25 cellular contexts compared by ENCODE assay signal in the genomic region with DNA sequence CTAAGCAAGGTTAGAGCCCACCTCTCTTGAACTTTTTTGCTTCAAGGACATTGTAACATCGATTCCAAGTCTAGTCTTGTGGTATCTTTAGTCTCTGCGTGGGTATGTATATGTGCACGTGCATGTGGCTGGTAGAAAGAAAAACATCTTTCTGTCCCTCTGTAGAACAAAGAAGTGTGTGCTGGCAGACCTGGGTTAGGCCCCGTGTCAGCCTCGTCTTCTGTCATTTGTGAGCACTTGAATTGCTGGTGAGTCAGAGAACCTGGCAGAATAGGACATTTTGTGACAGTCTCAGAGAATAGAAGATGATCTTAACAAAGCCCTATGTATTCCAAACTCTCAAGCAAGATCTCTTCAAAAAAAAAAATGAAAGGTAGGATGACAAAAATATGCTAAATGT.
"Had no signal": no experiment of that assay in that cellular context is flagged by ENCODE, and none has a peak within 500 bp of the region (broad histone marks: within the 10 kb centered on the region; RNA-seq: fewer than 3 reads in every experiment).

No MANE protein-coding gene starts in this region.

- FAIRE-seq: pancreas, small intestine had no signal

- ATAC-seq: naive thymus-derived CD4-positive, alpha-beta T cell; natural killer cell; pancreas; right cardiac atrium; right lobe of liver; stimulated activated effector memory CD8-positive, alpha-beta T cell treated with anti-CD3 and anti-CD28 coated beads, Interleukin-12 subunit alpha, Interleukin-12 subunit beta, amount 100 ng/mL, for 72 hours; stimulated activated naive B cell treated with anti-CD40 and anti-IgM and Interleukin-4, amounts not matched to agents 10 μg/mL and 1 μg/mL and 100 μg/mL, for 72 hours; upper lobe of right lung had no signal

- H3K4me3 ChIP-seq: pancreas, prostate gland, right lobe of liver, sigmoid colon, stomach, thoracic aorta, thyroid gland, tibial nerve, upper lobe of right lung, uterus had no signal

- H3K9me3 ChIP-seq: neutrophil, pancreas, prostate gland, right lobe of liver, sigmoid colon, thoracic aorta, thyroid gland, upper lobe of right lung, uterus had no signal

- H3K36me3 Mint-ChIP-seq: naive thymus-derived CD4-positive, alpha-beta T cell; natural killer cell; stimulated activated effector memory CD8-positive, alpha-beta T cell treated with anti-CD3 and anti-CD28 coated beads, Interleukin-12 subunit alpha, Interleukin-12 subunit beta, amount 100 ng/mL, for 72 hours; stimulated activated naive B cell treated with anti-CD40 and anti-IgM and Interleukin-4, amounts not matched to agents 10 μg/mL and 1 μg/mL and 100 μg/mL, for 72 hours; type B pancreatic cell had no signal

- H3K27me3 ChIP-seq: neutrophil, pancreas, right lobe of liver, sigmoid colon, stomach, thyroid gland, tibial nerve, upper lobe of right lung, uterus had no signal

- H3K27ac Mint-ChIP-seq: naive thymus-derived CD4-positive, alpha-beta T cell; natural killer cell; nephron; stimulated activated effector memory CD8-positive, alpha-beta T cell treated with anti-CD3 and anti-CD28 coated beads, Interleukin-12 subunit alpha, Interleukin-12 subunit beta, amount 100 ng/mL, for 72 hours; stimulated activated naive B cell treated with anti-CD40 and anti-IgM and Interleukin-4, amounts not matched to agents 10 μg/mL and 1 μg/mL and 100 μg/mL, for 72 hours; stimulated activated naive CD8-positive, alpha-beta T cell treated with anti-CD3 and anti-CD28 coated beads, Interleukin-15, Interleukin-2, amounts not matched to agents 100 ng/mL and 50 ng/mL, for 24 hours; type B pancreatic cell had no signal

- H3K4me1 ChIP-seq: pancreas, prostate gland, right lobe of liver, stomach, thyroid gland, tibial nerve, upper lobe of right lung, uterus had no signal

- H3K9me3 Mint-ChIP-seq: natural killer cell; nephron; stimulated activated effector memory CD8-positive, alpha-beta T cell treated with anti-CD3 and anti-CD28 coated beads, Interleukin-12 subunit alpha, Interleukin-12 subunit beta, amount 100 ng/mL, for 72 hours; stimulated activated naive CD8-positive, alpha-beta T cell treated with anti-CD3 and anti-CD28 coated beads, Interleukin-15, Interleukin-2, amounts not matched to agents 100 ng/mL and 50 ng/mL, for 24 hours; type B pancreatic cell had no signal

- H3K4me3 Mint-ChIP-seq: naive thymus-derived CD4-positive, alpha-beta T cell; natural killer cell; nephron; stimulated activated effector memory CD8-positive, alpha-beta T cell treated with anti-CD3 and anti-CD28 coated beads, Interleukin-12 subunit alpha, Interleukin-12 subunit beta, amount 100 ng/mL, for 72 hours; stimulated activated naive B cell treated with anti-CD40 and anti-IgM and Interleukin-4, amounts not matched to agents 10 μg/mL and 1 μg/mL and 100 μg/mL, for 72 hours; stimulated activated naive CD8-positive, alpha-beta T cell treated with anti-CD3 and anti-CD28 coated beads, Interleukin-15, Interleukin-2, amounts not matched to agents 100 ng/mL and 50 ng/mL, for 24 hours; type B pancreatic cell had no signal

- H3K36me3 ChIP-seq: neutrophil, pancreas, prostate gland, right lobe of liver, sigmoid colon, stomach, thoracic aorta, thyroid gland, tibial nerve, upper lobe of right lung, uterus had no signal

- H3K27me3 Mint-ChIP-seq: type B pancreatic cell had no signal

- H3K4me1 Mint-ChIP-seq: naive thymus-derived CD4-positive, alpha-beta T cell; natural killer cell; stimulated activated effector memory CD8-positive, alpha-beta T cell treated with anti-CD3 and anti-CD28 coated beads, Interleukin-12 subunit alpha, Interleukin-12 subunit beta, amount 100 ng/mL, for 72 hours; stimulated activated naive B cell treated with anti-CD40 and anti-IgM and Interleukin-4, amounts not matched to agents 10 μg/mL and 1 μg/mL and 100 μg/mL, for 72 hours had no signal

- DNase-seq: naive thymus-derived CD4-positive, alpha-beta T cell; natural killer cell; pancreas; right cardiac atrium; right lobe of liver; sigmoid colon; small intestine; stimulated activated CD4-positive, alpha-beta T cell treated with anti-CD3 and anti-CD28 coated beads, Interleukin-15, amount 100 ng/mL, for 24 hours; stimulated activated CD4-positive, alpha-beta T cell treated with anti-CD3 and anti-CD28 coated beads, Interleukin-2, amount 100 ng/mL, for 24 hours; stimulated activated CD4-positive, alpha-beta T cell treated with anti-CD3 and anti-CD28 coated beads, Interleukin-2, amount 100 ng/mL, for 48 hours; stimulated activated CD4-positive, alpha-beta T cell treated with anti-CD3 and anti-CD28 coated beads, Interleukin-4, amount 100 ng/mL, for 24 hours; stimulated activated naive B cell treated with anti-CD40 and anti-IgM and Interleukin-4, amounts not matched to agents 10 μg/mL and 1 μg/mL and 100 μg/mL, for 72 hours; stimulated activated naive CD4-positive, alpha-beta T cell treated with Interleukin-2 at 50 U/mL for 16 hours; stomach; thyroid gland; upper lobe of right lung; uterus had no signal

- H3K27ac ChIP-seq: neutrophil, pancreas, prostate gland, right lobe of liver, sigmoid colon, stomach, thoracic aorta, thyroid gland, tibial nerve, upper lobe of right lung, uterus had no signal
